12 cellular contexts compared by ENCODE assay signal in the genomic region with DNA sequence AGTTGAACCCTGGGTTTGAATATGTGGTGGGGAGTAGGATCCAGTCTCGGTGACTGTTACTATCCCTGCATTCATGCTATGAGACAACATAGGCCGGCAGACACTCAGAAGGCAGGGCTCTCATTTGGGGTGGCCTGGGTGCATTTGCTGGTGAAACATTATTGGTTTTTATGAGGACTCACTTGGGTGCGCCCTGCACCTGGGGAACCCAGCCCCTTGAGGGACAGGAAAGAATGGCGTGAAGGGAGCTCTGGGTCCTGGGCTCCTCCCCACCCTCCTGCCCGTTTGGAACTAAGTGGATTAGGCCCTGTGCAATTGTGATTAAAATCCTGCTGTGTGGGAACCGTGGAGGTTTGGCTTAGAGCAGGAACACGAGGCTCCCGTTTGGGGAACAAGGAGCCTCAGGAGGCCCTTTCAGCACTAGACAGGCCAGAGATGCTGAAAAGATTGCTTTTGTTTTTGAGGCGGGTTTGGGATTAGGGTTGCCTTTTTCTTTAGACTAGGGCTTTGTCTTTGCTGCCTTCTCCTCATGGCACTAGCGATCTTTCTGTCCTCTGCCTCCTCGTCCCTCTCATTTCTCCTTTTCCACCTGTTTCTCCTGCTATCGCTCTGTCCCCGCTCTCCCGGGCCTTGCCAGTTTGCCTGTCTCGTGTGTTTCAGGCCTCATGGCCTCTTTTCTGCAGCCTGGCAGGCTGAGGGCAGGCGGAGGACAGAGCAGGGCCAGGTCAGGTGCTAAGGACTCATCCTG. TPM values are rescaled to one million over a fixed set of nuclear protein-coding genes. Genes with fewer than 3 reads are reported as not detected.
A peak's percentile ranks its signal among the peaks of the same experiment; 100 is the strongest.
DNase-seq lines count a peak whose midpoint lies in the region; ATAC-seq and TF ChIP-seq lines count a peak whose summit lies in the region.
"Had no signal": no experiment of that assay in that cellular context is flagged by ENCODE, and none has a peak within 500 bp of the region (broad histone marks: within the 10 kb centered on the region; RNA-seq: fewer than 3 reads in every experiment).

No MANE protein-coding gene starts in this region.

- no peaks in the 10 kb centered on the region for H3K9me3 ChIP-seq in colonic mucosa
- no peaks in the 10 kb centered on the region for H3K9me3 ChIP-seq in neuronal stem cell (replicated peaks in 1 of 2; ENCODE audit: control insufficient read depth in 2 of 2, insufficient read depth in 1 of 2, low read depth in 1 of 2, low read length in 2 of 2)
- H3K9me3 ChIP-seq: thoracic aorta had no signal

- no peak overlapping the region for H3K14ac ChIP-seq in neuronal stem cell (ENCODE audit: low read length)

- no peak for ATAC-seq in HG02642 (IDR thresholded peaks at IDR 0.05; ENCODE audit: poor library complexity, unreplicated experiment)

- H3K36me3 ChIP-seq in colonic mucosa (no peaks in the 10 kb centered on the region), neuronal stem cell (replicated peaks in 1 of 2; ENCODE audit: control insufficient read depth in 2 of 2, insufficient read depth in 2 of 2, low read length in 2 of 2) (peaks cover 0 to 7% of the 10 kb centered on the region in 2 donors)
- H3K36me3 ChIP-seq: thoracic aorta had no signal

- peak overlapping the region; percentile 4 to 29 for H3K9ac ChIP-seq in colonic mucosa (ENCODE audit: low read depth in 2 of 2, low read length in 2 of 2)
- no peak overlapping the region for H3K9ac ChIP-seq in neuronal stem cell (ENCODE audit: low read depth, low read length, poor library complexity)

- TF ChIP-seq CTCF in colonic mucosa (IDR thresholded peaks at IDR 0.05) (no peak), osteocyte (IDR thresholded peaks at IDR 0.05) (no peak)

- peaks cover 8% of the 10 kb centered on the region for H3K79me1 ChIP-seq in neuronal stem cell (ENCODE audit: low read depth, low read length)

- intact Hi-C loops in colonic mucosa (cut with DNase I): no loop called here

- no peak overlapping the region for H3K23ac ChIP-seq in neuronal stem cell (ENCODE audit: low read depth, low read length, poor library complexity)

- H2BK120ac ChIP-seq in neuronal stem cell (ENCODE audit: low read depth, low read length): no peak overlapping the region

- DNase-seq in T-helper 1 cell: no peak
- DNase-seq in Jurkat, Clone E6-1 (ENCODE audit: low read depth, low spot score): no peak
- no peak for DNase-seq in colonic mucosa
- DNase-seq in neuronal stem cell (ENCODE audit: low spot score): peak; percentile 60
- DNase-seq in osteocyte (ENCODE audit: extremely low spot score, unreplicated experiment): no peak
- no peak for DNase-seq in LoVo (ENCODE audit: low spot score)
- DNase-seq: 8988T, NCI-H2227 treated with DMSO at 0.1 percent for 48 hours had no signal

- peak overlapping the region; percentile 18 for H2BK12ac ChIP-seq in neuronal stem cell (ENCODE audit: low read length)

- no CpG with 5 or more reads among the region's 16 CpGs for WGBS in neuronal stem cell (ENCODE audit: extremely low coverage in 2 of 2, insufficient read length in 2 of 2, insufficient replicate concordance in 1 of 2), 2 donors

- H3K4me3 ChIP-seq in Jurkat, Clone E6-1 (ENCODE audit: low read length): peak overlapping the region; percentile 15; the same call in 1 of the 2 replicates
- H3K4me3 ChIP-seq in colonic mucosa (no peak overlapping the region), neuronal stem cell (ENCODE audit: low read length in 2 of 2) (no peak overlapping the region)
- H3K4me3 ChIP-seq: thoracic aorta had no signal

- H4K8ac ChIP-seq in neuronal stem cell (ENCODE audit: low read depth, low read length): no peak overlapping the region

- H3K18ac ChIP-seq in neuronal stem cell (ENCODE audit: low read length): peak overlapping the region; percentile 86

- H3K4me1 ChIP-seq in colonic mucosa (peaks cover 5% of the 10 kb centered on the region), neuronal stem cell (ENCODE audit: control insufficient read depth in 2 of 2, insufficient read depth in 1 of 2, low read depth in 1 of 2, low read length in 2 of 2) (peaks cover 4 to 44% of the 10 kb centered on the region in 2 donors)

- H3K4me2 ChIP-seq in neuronal stem cell (ENCODE audit: insufficient read depth, low read length, poor library complexity, severe bottlenecking): peak overlapping the region; percentile 43

- H3K27ac Mint-ChIP-seq in T-helper 1 cell treated with Interleukin-12 subunit alpha and Interleukin-12 subunit beta and Interleukin-4 antibody, amounts not matched to agents 30 μg/mL and 1 μg/mL, for 36 hours: peak overlapping the region; percentile 85
- H3K27ac Mint-ChIP-seq in osteocyte (ENCODE audit: unreplicated experiment): no peak overlapping the region

- H2BK5ac ChIP-seq in neuronal stem cell (ENCODE audit: low read length): peak overlapping the region; percentile 89

- peaks cover 52% of the 10 kb centered on the region for H3K36me3 Mint-ChIP-seq in T-helper 1 cell treated with Interleukin-12 subunit alpha and Interleukin-12 subunit beta and Interleukin-4 antibody, amounts not matched to agents 30 μg/mL and 1 μg/mL, for 36 hours (ENCODE audit: low read depth)
- H3K36me3 Mint-ChIP-seq in osteocyte (ENCODE audit: unreplicated experiment): peaks cover 2% of the 10 kb centered on the region

- H4K91ac ChIP-seq in neuronal stem cell (ENCODE audit: low read depth, low read length, poor library complexity): no peak overlapping the region

- H3K4ac ChIP-seq in neuronal stem cell (ENCODE audit: low read length): no peak overlapping the region

- H3K4me1 Mint-ChIP-seq in T-helper 1 cell treated with Interleukin-12 subunit alpha and Interleukin-12 subunit beta and Interleukin-4 antibody, amounts not matched to agents 30 μg/mL and 1 μg/mL, for 36 hours (ENCODE audit: low read depth): peaks cover 68% of the 10 kb centered on the region
- peaks cover 23% of the 10 kb centered on the region for H3K4me1 Mint-ChIP-seq in osteocyte (ENCODE audit: unreplicated experiment)

- no peaks in the 10 kb centered on the region for H3K27me3 Mint-ChIP-seq in T-helper 1 cell treated with Interleukin-12 subunit alpha and Interleukin-12 subunit beta and Interleukin-4 antibody, amounts not matched to agents 30 μg/mL and 1 μg/mL, for 36 hours (ENCODE audit: low read depth)
- no peaks in the 10 kb centered on the region for H3K27me3 Mint-ChIP-seq in osteocyte (ENCODE audit: unreplicated experiment)

- H2AK5ac ChIP-seq in neuronal stem cell (ENCODE audit: low read depth, low read length): peak overlapping the region; percentile 95

- H2AFZ ChIP-seq in neuronal stem cell (ENCODE audit: low read length): no peak overlapping the region

- H3K27ac ChIP-seq in colonic mucosa (no peak overlapping the region), neuronal stem cell (replicated peaks; ENCODE audit: low read length) (peak overlapping the region; percentile 97)
- H3K27ac ChIP-seq: thoracic aorta had no signal

- no peaks in the 10 kb centered on the region for H3K27me3 ChIP-seq in colonic mucosa
- no peaks in the 10 kb centered on the region for H3K27me3 ChIP-seq in neuronal stem cell (ENCODE audit: control insufficient read depth in 3 of 3, insufficient read depth in 3 of 3, low read depth in 1 of 3, low read length in 3 of 3)

- peak overlapping the region; percentile 24 for H2BK15ac ChIP-seq in neuronal stem cell (ENCODE audit: low read length)

- no peaks in the 10 kb centered on the region for H3K9me3 Mint-ChIP-seq in T-helper 1 cell treated with Interleukin-12 subunit alpha and Interleukin-12 subunit beta and Interleukin-4 antibody, amounts not matched to agents 30 μg/mL and 1 μg/mL, for 36 hours
- H3K9me3 Mint-ChIP-seq in osteocyte (ENCODE audit: unreplicated experiment): no peaks in the 10 kb centered on the region

- peak overlapping the region; percentile 3 for H3K4me3 Mint-ChIP-seq in T-helper 1 cell treated with Interleukin-12 subunit alpha and Interleukin-12 subunit beta and Interleukin-4 antibody, amounts not matched to agents 30 μg/mL and 1 μg/mL, for 36 hours
- H3K4me3 Mint-ChIP-seq in osteocyte (ENCODE audit: unreplicated experiment): no peak overlapping the region

RNA-seq across cellular contexts. Expression of gene MAPKAPK3, which starts 8.4 kb away (rescaled TPM):
- 69.3 TPM for polyA plus RNA-seq in Jurkat, Clone E6-1 (2012; ENCODE audit: insufficient read depth, insufficient read length)
- total RNA-seq in colonic mucosa: 10 to 100 TPM; 27.3 to 45.1 TPM
- polyA plus RNA-seq in neuronal stem cell (2013, experiment 1 of 2): 90.3 TPM
- 89.0 TPM for polyA plus RNA-seq in neuronal stem cell (2013, experiment 2 of 2)
- total RNA-seq in osteocyte: 24.8 and 31.9 TPM in 2 replicates

RNA-seq across cellular contexts. Expression of gene CISH, which starts 13.7 kb away (rescaled TPM):
- 5.0 TPM for polyA plus RNA-seq in Jurkat, Clone E6-1 (2012; ENCODE audit: insufficient read depth, insufficient read length)
- total RNA-seq in colonic mucosa (10 to 100 TPM; 17.1 to 19.6 TPM), osteocyte (1.7 and 2.4 TPM in 2 replicates)
- 2.1 TPM for polyA plus RNA-seq in neuronal stem cell (2013, experiment 1 of 2)
- 2.1 TPM for polyA plus RNA-seq in neuronal stem cell (2013, experiment 2 of 2)

RNA-seq across cellular contexts. Expression of gene DOCK3, which starts 49.4 kb away (rescaled TPM):
- polyA plus RNA-seq in Jurkat, Clone E6-1 (2012; ENCODE audit: insufficient read depth, insufficient read length): 1.0 TPM
- total RNA-seq in colonic mucosa (under 1 TPM; 0.02 to 0.32 TPM), osteocyte (0.24 and 0.34 TPM in 2 replicates)
- polyA plus RNA-seq in neuronal stem cell (2013, experiment 1 of 2): 5.7 TPM
- polyA plus RNA-seq in neuronal stem cell (2013, experiment 2 of 2): 6.0 TPM
- total RNA-seq: lung microvascular endothelial cell had no signal

RNA-seq across cellular contexts. Expression of gene HEMK1, which starts 56.0 kb away (rescaled TPM):
- 23.6 TPM for polyA plus RNA-seq in Jurkat, Clone E6-1 (2012; ENCODE audit: insufficient read depth, insufficient read length)
- total RNA-seq in colonic mucosa: 10 to 100 TPM; 23.0 to 28.5 TPM
- 15.5 TPM for polyA plus RNA-seq in neuronal stem cell (2013, experiment 1 of 2)
- 15.1 TPM for polyA plus RNA-seq in neuronal stem cell (2013, experiment 2 of 2)
- total RNA-seq in osteocyte: 19.9 and 23.1 TPM in 2 replicates

RNA-seq across cellular contexts. Expression of gene C3orf18, which starts 57.8 kb away (rescaled TPM):
- 9.9 TPM for polyA plus RNA-seq in Jurkat, Clone E6-1 (2012; ENCODE audit: insufficient read depth, insufficient read length)
- total RNA-seq in colonic mucosa: 1 to 10 TPM; 2.4 to 2.9 TPM
- 9.9 TPM for polyA plus RNA-seq in neuronal stem cell (2013, experiment 1 of 2)
- 9.3 TPM for polyA plus RNA-seq in neuronal stem cell (2013, experiment 2 of 2)
- 2.2 and 3.9 TPM in 2 replicates for total RNA-seq in osteocyte
